Comparison of ENCODE assay signal across 1 cellular context in the genomic region with DNA sequence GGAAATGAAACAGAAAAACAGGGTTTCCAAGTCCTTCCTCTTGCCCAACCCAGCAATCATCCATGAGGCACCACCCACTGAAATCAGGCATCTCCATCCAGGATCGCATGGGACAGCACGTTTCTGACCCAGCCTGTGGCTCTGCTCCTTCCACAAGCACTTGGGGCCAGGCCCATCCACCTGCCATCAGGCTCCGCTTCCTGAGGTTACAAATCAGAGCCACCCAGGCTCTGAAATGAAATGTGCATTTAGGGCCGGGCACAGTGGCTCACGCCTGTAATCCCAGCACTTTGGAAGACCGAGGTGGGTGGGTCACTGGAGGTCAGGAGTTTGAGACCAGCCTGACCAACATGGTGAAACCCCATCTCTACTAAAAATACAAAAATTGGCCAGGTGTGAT.
TF ChIP-seq lines count a peak whose summit lies in the region.

No MANE protein-coding gene starts in this region.

TF ChIP-seq in A549, 52 proteins besides CTCF, POLR2A, EP300 and RAD21:
- TF ChIP-seq, protein P1, sequence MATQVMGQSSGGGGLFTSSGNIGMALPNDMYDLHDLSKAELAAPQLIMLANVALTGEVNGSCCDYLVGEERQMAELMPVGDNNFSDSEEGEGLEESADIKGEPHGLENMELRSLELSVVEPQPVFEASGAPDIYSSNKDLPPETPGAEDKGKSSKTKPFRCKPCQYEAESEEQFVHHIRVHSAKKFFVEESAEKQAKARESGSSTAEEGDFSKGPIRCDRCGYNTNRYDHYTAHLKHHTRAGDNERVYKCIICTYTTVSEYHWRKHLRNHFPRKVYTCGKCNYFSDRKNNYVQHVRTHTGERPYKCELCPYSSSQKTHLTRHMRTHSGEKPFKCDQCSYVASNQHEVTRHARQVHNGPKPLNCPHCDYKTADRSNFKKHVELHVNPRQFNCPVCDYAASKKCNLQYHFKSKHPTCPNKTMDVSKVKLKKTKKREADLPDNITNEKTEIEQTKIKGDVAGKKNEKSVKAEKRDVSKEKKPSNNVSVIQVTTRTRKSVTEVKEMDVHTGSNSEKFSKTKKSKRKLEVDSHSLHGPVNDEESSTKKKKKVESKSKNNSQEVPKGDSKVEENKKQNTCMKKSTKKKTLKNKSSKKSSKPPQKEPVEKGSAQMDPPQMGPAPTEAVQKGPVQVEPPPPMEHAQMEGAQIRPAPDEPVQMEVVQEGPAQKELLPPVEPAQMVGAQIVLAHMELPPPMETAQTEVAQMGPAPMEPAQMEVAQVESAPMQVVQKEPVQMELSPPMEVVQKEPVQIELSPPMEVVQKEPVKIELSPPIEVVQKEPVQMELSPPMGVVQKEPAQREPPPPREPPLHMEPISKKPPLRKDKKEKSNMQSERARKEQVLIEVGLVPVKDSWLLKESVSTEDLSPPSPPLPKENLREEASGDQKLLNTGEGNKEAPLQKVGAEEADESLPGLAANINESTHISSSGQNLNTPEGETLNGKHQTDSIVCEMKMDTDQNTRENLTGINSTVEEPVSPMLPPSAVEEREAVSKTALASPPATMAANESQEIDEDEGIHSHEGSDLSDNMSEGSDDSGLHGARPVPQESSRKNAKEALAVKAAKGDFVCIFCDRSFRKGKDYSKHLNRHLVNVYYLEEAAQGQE (IDR thresholded peaks at IDR 0.05), result no peak
- no peak for TF ChIP-seq HDAC2 (IDR thresholded peaks at IDR 0.05)
- TF ChIP-seq, protein P2, sequence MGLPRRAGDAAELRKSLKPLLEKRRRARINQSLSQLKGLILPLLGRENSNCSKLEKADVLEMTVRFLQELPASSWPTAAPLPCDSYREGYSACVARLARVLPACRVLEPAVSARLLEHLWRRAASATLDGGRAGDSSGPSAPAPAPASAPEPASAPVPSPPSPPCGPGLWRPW (IDR thresholded peaks at IDR 0.05), result no peak
- TF ChIP-seq HOXA7 (CRISPR knock-in tag; IDR thresholded peaks at IDR 0.05), result no peak
- no peak for TF ChIP-seq RCOR1 (IDR thresholded peaks at IDR 0.05; ENCODE audit: low read depth, low read length)
- TF ChIP-seq, protein P3, sequence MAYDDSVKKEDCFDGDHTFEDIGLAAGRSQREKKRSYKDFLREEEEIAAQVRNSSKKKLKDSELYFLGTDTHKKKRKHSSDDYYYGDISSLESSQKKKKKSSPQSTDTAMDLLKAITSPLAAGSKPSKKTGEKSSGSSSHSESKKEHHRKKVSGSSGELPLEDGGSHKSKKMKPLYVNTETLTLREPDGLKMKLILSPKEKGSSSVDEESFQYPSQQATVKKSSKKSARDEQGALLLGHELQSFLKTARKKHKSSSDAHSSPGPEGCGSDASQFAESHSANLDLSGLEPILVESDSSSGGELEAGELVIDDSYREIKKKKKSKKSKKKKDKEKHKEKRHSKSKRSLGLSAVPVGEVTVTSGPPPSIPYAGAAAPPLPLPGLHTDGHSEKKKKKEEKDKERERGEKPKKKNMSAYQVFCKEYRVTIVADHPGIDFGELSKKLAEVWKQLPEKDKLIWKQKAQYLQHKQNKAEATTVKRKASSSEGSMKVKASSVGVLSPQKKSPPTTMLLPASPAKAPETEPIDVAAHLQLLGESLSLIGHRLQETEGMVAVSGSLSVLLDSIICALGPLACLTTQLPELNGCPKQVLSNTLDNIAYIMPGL (CRISPR knock-in tag; IDR thresholded peaks at IDR 0.05; ENCODE audit: borderline replicate concordance), result no peak
- no peak for TF ChIP-seq CHD2 (IDR thresholded peaks at IDR 0.05; ENCODE audit: low read length, partially characterized antibody)
- TF ChIP-seq, protein P4, sequence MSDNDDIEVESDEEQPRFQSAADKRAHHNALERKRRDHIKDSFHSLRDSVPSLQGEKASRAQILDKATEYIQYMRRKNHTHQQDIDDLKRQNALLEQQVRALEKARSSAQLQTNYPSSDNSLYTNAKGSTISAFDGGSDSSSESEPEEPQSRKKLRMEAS (IDR thresholded peaks at IDR 0.05), result no peak
- TF ChIP-seq MYC (IDR thresholded peaks at IDR 0.05; ENCODE audit: borderline replicate concordance, low read length), result no peak
- TF ChIP-seq JUNB (IDR thresholded peaks at IDR 0.05), result no peak
- TF ChIP-seq ZC3H11A (IDR thresholded peaks at IDR 0.05), result no peak
- no peak for TF ChIP-seq ESRRA (IDR thresholded peaks at IDR 0.05; ENCODE audit: borderline replicate concordance, low read length)
